In genomic region chr19:2252481-2253105, GRCh38 we compare ENCODE assay signal across 12 cellular contexts. TPM values are rescaled to one million over a fixed set of nuclear protein-coding genes. Genes with fewer than 3 reads are reported as not detected.
A peak's percentile ranks its signal among the peaks of the same experiment; 100 is the strongest.
DNase-seq lines count a peak whose midpoint lies in the region; ATAC-seq and TF ChIP-seq lines count a peak whose summit lies in the region.
"Had no signal": no experiment of that assay in that cellular context is flagged by ENCODE, and none has a peak within 500 bp of the region (broad histone marks: within the 10 kb centered on the region; RNA-seq: fewer than 3 reads in every experiment).

No MANE protein-coding gene starts in this region.

- no peaks in the 10 kb centered on the region for H3K9me3 Mint-ChIP-seq in CD4-positive, CD25-positive, alpha-beta regulatory T cell
- no peaks in the 10 kb centered on the region for H3K9me3 Mint-ChIP-seq in natural killer cell treated with Interleukin-12 subunit alpha and Interleukin-12 subunit beta and Interleukin-15 and Interleukin-18, amount 100 ng/mL, for 72 hours

- H3K4me3 ChIP-seq in CD4-positive, CD25-positive, alpha-beta regulatory T cell (ENCODE audit: low read depth, low read length): no peak overlapping the region
- H3K4me3 ChIP-seq in GM12875 (ENCODE audit: low read depth, low read length): peak overlapping the region; percentile 32
- H3K4me3 ChIP-seq in ascending aorta: peak overlapping the region; percentile 33 to 39

- peak overlapping the region; percentile 81 to 90 (median 86) for H3K4me3 Mint-ChIP-seq in CD4-positive, CD25-positive, alpha-beta regulatory T cell
- peak overlapping the region; percentile 39 for H3K4me3 Mint-ChIP-seq in natural killer cell treated with Interleukin-12 subunit alpha and Interleukin-12 subunit beta and Interleukin-15 and Interleukin-18, amount 100 ng/mL, for 72 hours

- H3K27ac Mint-ChIP-seq in CD4-positive, CD25-positive, alpha-beta regulatory T cell: peak overlapping the region in 1 of 3 donors; percentile 45
- no peak overlapping the region for H3K27ac Mint-ChIP-seq in natural killer cell treated with Interleukin-12 subunit alpha and Interleukin-12 subunit beta and Interleukin-15 and Interleukin-18, amount 100 ng/mL, for 72 hours

- H3K9me3 ChIP-seq in CD4-positive, CD25-positive, alpha-beta regulatory T cell (ENCODE audit: control insufficient read depth in 2 of 2, low read length in 2 of 2): no peaks in the 10 kb centered on the region
- H3K9me3 ChIP-seq in ascending aorta: no peaks in the 10 kb centered on the region
- H3K9me3 ChIP-seq: vagina had no signal

- peaks cover 12% of the 10 kb centered on the region for H3K27me3 Mint-ChIP-seq in CD4-positive, CD25-positive, alpha-beta regulatory T cell
- H3K27me3 Mint-ChIP-seq in natural killer cell treated with Interleukin-12 subunit alpha and Interleukin-12 subunit beta and Interleukin-15 and Interleukin-18, amount 100 ng/mL, for 72 hours: no peaks in the 10 kb centered on the region

- H3K4me1 Mint-ChIP-seq in CD4-positive, CD25-positive, alpha-beta regulatory T cell: peaks cover 0 to 31% (median 2%) of the 10 kb centered on the region in 4 donors
- H3K4me1 Mint-ChIP-seq in natural killer cell treated with Interleukin-12 subunit alpha and Interleukin-12 subunit beta and Interleukin-15 and Interleukin-18, amount 100 ng/mL, for 72 hours (ENCODE audit: low read depth in 2 of 2): peaks cover 0 to 4% of the 10 kb centered on the region in 2 donors

- intact Hi-C loops in ascending aorta (cut with DNase I): no loop called here

- ATAC-seq in CD4-positive, CD25-positive, alpha-beta regulatory T cell (ENCODE audit: low read depth in 2 of 2): no peak
- ATAC-seq in natural killer cell treated with Interleukin-12 subunit alpha and Interleukin-12 subunit beta and Interleukin-15 and Interleukin-18, amount 100 ng/mL, for 72 hours: peak in 1 of 2 donors; percentile 3

- peak in 1 of 3 donors; percentile 25 for DNase-seq in CD4-positive, CD25-positive, alpha-beta regulatory T cell
- DNase-seq in ascending aorta (ENCODE audit: low spot score in 2 of 2) (no peak), cerebellar nuclear complex (lab: John Stamatoyannopoulos, UW) (no peak), NCI-H1930 (lab: John Stamatoyannopoulos, UW) (no peak), NCI-H1417 (lab: John Stamatoyannopoulos, UW) (no peak)
- DNase-seq in natural killer cell treated with Interleukin-12 subunit alpha and Interleukin-12 subunit beta and Interleukin-15 and Interleukin-18, amount 100 ng/mL, for 72 hours (ENCODE audit: low spot score): no peak
- DNase-seq: GOT3, nucleus accumbens, SW 1271 had no signal

- H3K4me1 ChIP-seq in CD4-positive, CD25-positive, alpha-beta regulatory T cell (ENCODE audit: control insufficient read depth, insufficient read depth, low read length, poor library complexity, severe bottlenecking): peaks cover 49% of the 10 kb centered on the region
- peaks cover 0 to 26% of the 10 kb centered on the region in 2 donors for H3K4me1 ChIP-seq in ascending aorta

- no peak overlapping the region for H3K27ac ChIP-seq in CD4-positive, CD25-positive, alpha-beta regulatory T cell (ENCODE audit: insufficient read depth, low read length, poor library complexity, severe bottlenecking)
- no peak overlapping the region for H3K27ac ChIP-seq in ascending aorta
- H3K27ac ChIP-seq: vagina had no signal

- peaks cover under 1% of the 10 kb centered on the region for H3K36me3 ChIP-seq in CD4-positive, CD25-positive, alpha-beta regulatory T cell (ENCODE audit: control insufficient read depth, insufficient read depth, low read length)
- peaks cover 8 to 12% of the 10 kb centered on the region in 2 donors for H3K36me3 ChIP-seq in ascending aorta

- no peak for TF ChIP-seq CTCF in GM12875 (IDR thresholded peaks at IDR 0.05; ENCODE audit: borderline replicate concordance, insufficient read depth, low read depth, low read length)
- no peak for TF ChIP-seq CTCF in ascending aorta (IDR thresholded peaks at IDR 0.05)

- no peaks in the 10 kb centered on the region for H3K36me3 Mint-ChIP-seq in CD4-positive, CD25-positive, alpha-beta regulatory T cell
- H3K36me3 Mint-ChIP-seq in natural killer cell treated with Interleukin-12 subunit alpha and Interleukin-12 subunit beta and Interleukin-15 and Interleukin-18, amount 100 ng/mL, for 72 hours: no peaks in the 10 kb centered on the region

- no peaks in the 10 kb centered on the region for H3K27me3 ChIP-seq in CD4-positive, CD25-positive, alpha-beta regulatory T cell (ENCODE audit: control insufficient read depth, insufficient read depth, low read length)
- H3K27me3 ChIP-seq in ascending aorta: peaks cover 13% of the 10 kb centered on the region

RNA-seq across cellular contexts. Expression of gene AMH, which starts 3.5 kb away (rescaled TPM):
- total RNA-seq in CD4-positive, CD25-positive, alpha-beta regulatory T cell: 3.5 TPM
- not detected for polyA plus RNA-seq in CD4-positive, CD25-positive, alpha-beta regulatory T cell
- total RNA-seq in ascending aorta: not detected
- total RNA-seq in natural killer cell treated with Interleukin-12 subunit alpha and Interleukin-12 subunit beta and Interleukin-15 and Interleukin-18, amount 100 ng/mL, for 72 hours: 1 to 10 TPM; 2.8 to 3.5 TPM

RNA-seq across cellular contexts. Expression of gene JSRP1, which starts 3.6 kb away (rescaled TPM):
- total RNA-seq in CD4-positive, CD25-positive, alpha-beta regulatory T cell: 0.99 TPM
- 1 to 10 TPM in 3 of 4 donors, under 1 TPM in 1; 0.89 to 2.4 (median 1.8) TPM for polyA plus RNA-seq in CD4-positive, CD25-positive, alpha-beta regulatory T cell
- total RNA-seq in ascending aorta: not detected
- total RNA-seq in natural killer cell treated with Interleukin-12 subunit alpha and Interleukin-12 subunit beta and Interleukin-15 and Interleukin-18, amount 100 ng/mL, for 72 hours: under 1 TPM in 1 of 2 donors, not detected in 1; 0.73 TPM
- total RNA-seq: M059J, vagina had no signal

RNA-seq across cellular contexts. Expression of gene SF3A2, which starts 16.0 kb away (rescaled TPM):
- total RNA-seq in CD4-positive, CD25-positive, alpha-beta regulatory T cell: 146 TPM
- polyA plus RNA-seq in CD4-positive, CD25-positive, alpha-beta regulatory T cell: 10 to 100 TPM; 13.5 to 26.0 (median 20.0) TPM
- 21.3 TPM for total RNA-seq in ascending aorta
- total RNA-seq in natural killer cell treated with Interleukin-12 subunit alpha and Interleukin-12 subunit beta and Interleukin-15 and Interleukin-18, amount 100 ng/mL, for 72 hours: 100 to 1,000 TPM in 1 of 2 donors, 10 to 100 TPM in 1; 99.2 to 192 TPM

RNA-seq across cellular contexts. Expression of gene PLEKHJ1, which starts 16.5 kb away (rescaled TPM):
- 50.3 TPM for total RNA-seq in CD4-positive, CD25-positive, alpha-beta regulatory T cell
- polyA plus RNA-seq in CD4-positive, CD25-positive, alpha-beta regulatory T cell: 100 to 1,000 TPM in 3 of 4 donors, 10 to 100 TPM in 1; 97.7 to 121 (median 108) TPM
- 23.9 TPM for total RNA-seq in ascending aorta
- 10 to 100 TPM; 59.8 to 85.9 TPM for total RNA-seq in natural killer cell treated with Interleukin-12 subunit alpha and Interleukin-12 subunit beta and Interleukin-15 and Interleukin-18, amount 100 ng/mL, for 72 hours

RNA-seq across cellular contexts. Expression of gene PEAK3, which starts 29.4 kb away (rescaled TPM):
- not detected for total RNA-seq in CD4-positive, CD25-positive, alpha-beta regulatory T cell
- polyA plus RNA-seq in CD4-positive, CD25-positive, alpha-beta regulatory T cell: under 1 TPM; 0.10 to 0.32 (median 0.15) TPM
- total RNA-seq in ascending aorta: 4.7 TPM
- 1 to 10 TPM; 2.4 to 8.2 TPM for total RNA-seq in natural killer cell treated with Interleukin-12 subunit alpha and Interleukin-12 subunit beta and Interleukin-15 and Interleukin-18, amount 100 ng/mL, for 72 hours
- total RNA-seq: M059J had no signal
